In the genomic region with DNA sequence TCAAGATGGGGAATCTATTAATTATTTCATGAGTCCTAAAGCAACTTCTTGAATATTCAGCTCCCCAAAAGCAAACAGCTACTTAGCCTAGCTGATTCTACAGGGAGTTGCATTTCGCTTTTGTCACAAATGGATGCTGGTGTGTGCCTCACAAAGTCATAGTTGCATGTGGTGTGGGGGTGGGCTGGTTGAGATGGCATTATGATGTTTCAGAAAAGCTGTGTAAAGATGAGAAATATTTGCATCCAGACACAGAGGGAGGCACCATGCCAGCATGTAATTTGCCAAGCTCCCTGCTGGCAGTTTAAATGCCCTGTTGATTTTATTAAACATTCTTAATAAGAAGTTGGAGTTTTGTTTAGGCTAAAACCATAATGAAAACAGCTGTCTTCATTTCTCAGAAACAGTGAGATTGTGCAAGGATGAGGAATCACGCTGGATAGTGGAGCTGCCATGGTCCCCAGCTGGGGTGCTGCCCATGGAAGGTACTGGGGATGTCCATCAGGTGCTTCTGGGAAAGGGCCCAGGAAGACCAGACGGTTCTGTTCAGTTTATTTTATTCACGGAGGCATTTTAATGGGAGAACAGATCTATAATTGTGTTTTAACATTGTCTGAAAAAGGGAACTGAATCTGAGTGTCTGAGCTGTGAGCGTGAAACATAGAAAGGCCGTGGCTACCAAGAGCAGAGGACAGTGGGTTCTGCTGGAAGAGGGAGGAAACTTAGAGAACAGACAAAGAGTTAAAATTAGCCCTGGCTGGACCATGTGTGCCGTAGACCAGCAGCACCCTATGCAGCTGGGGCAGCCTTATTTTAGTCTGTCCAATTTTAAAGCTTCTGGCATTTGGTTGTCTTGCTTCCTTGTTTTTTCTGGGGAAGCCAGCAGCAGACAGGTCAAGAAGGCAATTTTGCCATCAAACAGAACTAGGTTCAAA, we compare ENCODE assay signal across 8 cellular contexts.
DNase-seq lines count a peak whose midpoint lies in the region; ATAC-seq and TF ChIP-seq lines count a peak whose summit lies in the region.

No MANE protein-coding gene starts in this region.

- no peak overlapping the region for H3K27ac ChIP-seq in osteoblast (ENCODE audit: low read depth, low read length)

- H3K36me3 ChIP-seq in osteoblast (ENCODE audit: insufficient read depth, low read length), result no peaks in the 10 kb centered on the region

- peak; percentile 77 for DNase-seq in SIG-M5 treated with dmso at 0.1 percent for 504 hours (lab: John Stamatoyannopoulos, UW; ENCODE audit: unreplicated experiment)
- DNase-seq in osteoblast (ENCODE audit: insufficient read length, low spot score, missing footprints), result peak; percentile 56
- no peak for DNase-seq in HUDEP-2 (lab: John Stamatoyannopoulos, UW; ENCODE audit: unreplicated experiment in 76 of 76)
- DNase-seq in NCI-H1436 treated with DMSO at 0.1 percent for 48 hours (lab: John Stamatoyannopoulos, UW), result no peak
- no peak for DNase-seq in activated CD4-positive, CD25-positive, alpha-beta regulatory T cell treated with anti-CD3 and anti-CD28 coated beads, Interleukin-2, amount 50 U/mL, for 72 hours
- no peak for DNase-seq in NK-92 treated with Interleukin-12 subunit alpha and Interleukin-12 subunit beta, amount 100 ng/mL, for 24 hours (lab: John Stamatoyannopoulos, UW)

- no peak overlapping the region for H3K4me2 ChIP-seq in osteoblast (ENCODE audit: insufficient read depth, low read length)

- H3K9me3 ChIP-seq in osteoblast (ENCODE audit: low read depth, low read length), result no peaks in the 10 kb centered on the region

- no peaks in the 10 kb centered on the region for H3K79me2 ChIP-seq in osteoblast (ENCODE audit: insufficient read depth, low read length)

- ATAC-seq in GM18519 (IDR thresholded peaks at IDR 0.05; ENCODE audit: low FRiP score, unreplicated experiment) (peak; percentile 67), HG02852 (IDR thresholded peaks at IDR 0.05; ENCODE audit: unreplicated experiment) (peak; percentile 79)

- peaks cover 5% of the 10 kb centered on the region for H3K27me3 ChIP-seq in osteoblast (ENCODE audit: insufficient read depth, low read length)

- no peaks in the 10 kb centered on the region for H3K4me1 ChIP-seq in osteoblast (ENCODE audit: insufficient read depth, low read length)

- no peak for TF ChIP-seq CTCF in osteoblast (IDR thresholded peaks at IDR 0.05; ENCODE audit: extremely low read depth, low read depth, low read length)

- no peak overlapping the region for H2AFZ ChIP-seq in osteoblast (ENCODE audit: low read length)

- H3K4me3 ChIP-seq in osteoblast (ENCODE audit: insufficient read depth, low read length), result no peak overlapping the region

- no peaks in the 10 kb centered on the region for H4K20me1 ChIP-seq in osteoblast (ENCODE audit: insufficient read depth, low read length)

Comparison
In these comparisons a context has a peak if more than half of its experiments do, and no peak if none do; other contexts are left out.
1. DNase-seq: peak in SIG-M5 treated with dmso at 0.1 percent for 504 hours (single experiment) and osteoblast (single experiment); none in HUDEP-2 (0 of 76), NCI-H1436 treated with DMSO at 0.1 percent for 48 hours (single experiment), activated CD4-positive, CD25-positive, alpha-beta regulatory T cell treated with anti-CD3 and anti-CD28 coated beads, Interleukin-2, amount 50 U/mL, for 72 hours (single experiment) and NK-92 treated with Interleukin-12 subunit alpha and Interleukin-12 subunit beta, amount 100 ng/mL, for 24 hours (single experiment).